Comparison of ENCODE assay signal across 1 cellular context in genomic region chr17:72852267-72852945, GRCh38.
TF ChIP-seq lines count a peak whose summit lies in the region.

No MANE protein-coding gene starts in this region.

TF ChIP-seq in A549, 52 proteins besides CTCF, POLR2A, EP300 and RAD21 (continued from another document):
- TF ChIP-seq MAZ (IDR thresholded peaks at IDR 0.05; ENCODE audit: borderline replicate concordance, low read depth, low read length): no peak
- no peak for TF ChIP-seq REST (IDR thresholded peaks at IDR 0.05)
- no peak for TF ChIP-seq NR3C1 (IDR thresholded peaks at IDR 0.05)
- TF ChIP-seq BCL3 (IDR thresholded peaks at IDR 0.05): no peak
- no peak for TF ChIP-seq CHD2 (IDR thresholded peaks at IDR 0.05; ENCODE audit: low read length, partially characterized antibody)
- TF ChIP-seq ZNF302 (CRISPR knock-in tag; IDR thresholded peaks at IDR 0.05): no peak
- no peak for TF ChIP-seq MAFK (IDR thresholded peaks at IDR 0.05; ENCODE audit: partially characterized antibody)
TF ChIP-seq in A549: peak in this region for 0.
